Comparison of ENCODE assay signal across 11 cellular contexts in the genomic region with DNA sequence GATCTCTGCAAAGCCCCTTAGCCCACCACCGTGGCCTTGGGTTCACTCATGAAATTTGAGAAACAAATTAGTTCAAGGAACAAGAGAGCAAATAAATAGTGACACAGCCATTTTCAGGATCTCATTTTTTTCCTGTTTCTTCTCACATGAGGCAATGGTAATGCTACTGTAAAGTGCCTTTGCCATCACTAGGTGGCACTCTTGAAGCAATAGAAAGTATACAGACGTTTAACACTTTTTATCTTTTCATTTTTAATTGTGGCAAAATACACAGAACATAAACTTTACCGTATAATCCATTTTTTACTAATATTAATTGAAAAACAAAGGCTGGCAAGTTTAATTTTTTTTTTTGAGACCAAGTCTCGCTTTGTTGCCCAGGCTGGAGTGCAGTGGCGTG.
DNase-seq lines count a peak whose midpoint lies in the region; ATAC-seq, FAIRE-seq and TF ChIP-seq lines count a peak whose summit lies in the region.
"Had no signal": no experiment of that assay in that cellular context is flagged by ENCODE, and none has a peak within 500 bp of the region (broad histone marks: within the 10 kb centered on the region; RNA-seq: fewer than 3 reads in every experiment).

No MANE protein-coding gene starts in this region.

- intact Hi-C loops in body of pancreas (cut with DNase I), result no loop called here
- intact Hi-C loops in lower leg skin (cut with DNase I; ENCODE audit: low total_unique reads), result no loop called here

- H3K9me3 ChIP-seq in body of pancreas, result no peaks in the 10 kb centered on the region

- H3K36me3 ChIP-seq in body of pancreas (replicated peaks in 1 of 2; ENCODE audit: insufficient read depth in 1 of 2, low read depth in 2 of 2), result no peaks in the 10 kb centered on the region

- DNase-seq in HTR-8/SVneo (ENCODE audit: insufficient read length, low spot score) (peak; percentile 26), body of pancreas (peak in 3 of 4 donors; percentile 18 to 42 (median 30)), left kidney (ENCODE audit: low read depth, low spot score) (peak; percentile 78), lower leg skin (ENCODE audit: low spot score in 2 of 2) (no peak), COLO668 (lab: John Stamatoyannopoulos, UW; ENCODE audit: unreplicated experiment) (no peak)
- no peak for DNase-seq in stimulated activated CD4-positive, alpha-beta T cell treated with anti-CD3 and anti-CD28 coated beads, Interleukin-2, amount 100 ng/mL, for 48 hours
- DNase-seq: CD4-positive, alpha-beta memory T cell; NCI-H2029; stimulated activated CD4-positive, alpha-beta T cell treated with anti-CD3 and anti-CD28 coated beads, Interleukin-15, amount 100 ng/mL, for 24 hours had no signal

- no peaks in the 10 kb centered on the region for H3K4me1 ChIP-seq in body of pancreas

- FAIRE-seq in HTR-8/SVneo (lab: Jason Lieb, UNC), result no peak

- no peak overlapping the region for H3K27ac ChIP-seq in 22Rv1
- no peak overlapping the region for H3K27ac ChIP-seq in body of pancreas

- TF ChIP-seq CTCF in 22Rv1 (IDR thresholded peaks at IDR 0.05) (peak; percentile 78), body of pancreas (IDR thresholded peaks at IDR 0.05) (peak in 6 of 7 experiments; percentile 38 to 55 (median 54)), lower leg skin (IDR thresholded peaks at IDR 0.05) (no peak)

- no peak overlapping the region for H3K4me3 ChIP-seq in body of pancreas
- no peak overlapping the region for H3K4me3 ChIP-seq in lower leg skin (ENCODE audit: low read depth, poor library complexity, severe bottlenecking)

- no peak for TF ChIP-seq POLR2A in body of pancreas (IDR thresholded peaks at IDR 0.05)
- no peak for TF ChIP-seq POLR2A in lower leg skin (IDR thresholded peaks at IDR 0.05)

- WGBS in body of pancreas, 2 donors, result 24 to 32% methylated on average over 5 of the region's 5 CpGs
- 35 to 36% methylated on average over 5 of the region's 5 CpGs for WGBS in lower leg skin, 2 donors

- no peaks in the 10 kb centered on the region for H3K27me3 ChIP-seq in body of pancreas

- no peak for ATAC-seq in body of pancreas
- ATAC-seq in GM21381 (IDR thresholded peaks at IDR 0.05; ENCODE audit: unreplicated experiment), result no peak

Comparison
In these comparisons a context has a peak if more than half of its experiments do, and no peak if none do; other contexts are left out.
1. CTCF ChIP-seq: peak in 22Rv1 (single experiment) and body of pancreas (6 of 7); none in lower leg skin (0 of 3).
2. DNase-seq: peak in HTR-8/SVneo (single experiment), body of pancreas (3 of 4) and left kidney (single experiment); none in lower leg skin (0 of 2), COLO668 (single experiment) and stimulated activated CD4-positive, alpha-beta T cell treated with anti-CD3 and anti-CD28 coated beads, Interleukin-2, amount 100 ng/mL, for 48 hours (0 of 2).